In the genomic region with DNA sequence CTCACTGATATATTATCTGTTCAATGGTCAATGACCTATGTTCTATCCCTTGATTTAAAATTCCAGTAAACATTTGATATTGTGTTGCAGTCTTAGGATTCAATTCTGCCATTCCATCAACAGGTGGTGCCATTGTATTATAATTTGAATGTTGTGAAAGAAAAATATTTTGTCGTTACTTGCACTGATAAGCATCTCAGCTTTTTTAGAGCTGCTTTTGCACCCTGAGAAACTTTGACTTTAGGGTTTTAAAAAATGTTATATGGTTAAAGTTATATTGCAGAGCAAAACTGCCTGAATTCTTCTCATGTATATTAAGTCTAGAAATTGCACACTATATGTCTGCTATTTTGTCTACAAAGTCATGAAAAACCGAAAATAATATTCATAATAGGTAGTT, we compare ENCODE assay signal across 8 cellular contexts. TPM values are rescaled to one million over a fixed set of nuclear protein-coding genes. Genes with fewer than 3 reads are reported as not detected.
DNase-seq lines count a peak whose midpoint lies in the region; ATAC-seq, FAIRE-seq and TF ChIP-seq lines count a peak whose summit lies in the region.

No MANE protein-coding gene starts in this region.

- H3K4me1 ChIP-seq in K562 (replicated peaks in 1 of 2; ENCODE audit: control insufficient read depth in 2 of 2, insufficient read depth in 2 of 2, low read length in 2 of 2): peaks cover 7 to 8% of the 10 kb centered on the region in 2 experiments; a peak in 4 of 5 replicates
- no peaks in the 10 kb centered on the region for H3K4me1 ChIP-seq in liver (ENCODE audit: control insufficient read depth in 4 of 4, insufficient read depth in 4 of 4, low read length in 3 of 4)

- H3K9me3 ChIP-seq in K562 (replicated peaks; ENCODE audit: control insufficient read depth, insufficient read depth, low read depth, low read length) (no peaks in the 10 kb centered on the region), liver (ENCODE audit: control insufficient read depth in 4 of 4, low read length in 3 of 4) (no peaks in the 10 kb centered on the region)

- H2AFZ ChIP-seq in K562 (ENCODE audit: low read depth, low read length): peak overlapping the region; percentile 92; the same call in 1 of the 2 replicates

- POLR2A ChIA-PET in activated CD4-positive, alpha-beta T cell treated with anti-CD3 and anti-CD28 coated beads, Interleukin-2, amount 10 ng/mL, durations not matched to agents 7 days and 5 days (lab: Charles Lee): no interaction called here
- POLR2A ChIA-PET in K562 (lab: Yijun Ruan, JAX): no interaction called here

- no peaks in the 10 kb centered on the region for H3K79me2 ChIP-seq in K562 (ENCODE audit: control insufficient read depth, insufficient read depth, low read length)

- TF ChIP-seq RAD21 in K562 (CRISPR knock-in tag; conservative IDR thresholded peaks at IDR 0.05 in 1 of 2, IDR thresholded peaks at IDR 0.05 in 1 of 2) (peak; percentile 87), liver (IDR thresholded peaks at IDR 0.05) (peak; percentile 80)

- no peak overlapping the region for H3K9ac ChIP-seq in K562 (ENCODE audit: insufficient read depth in 1 of 2, low read depth in 2 of 2, low read length in 2 of 2)
- no peak overlapping the region for H3K9ac ChIP-seq in liver (ENCODE audit: low read depth in 1 of 2, low read length in 2 of 2)

- intact Hi-C loops in K562 (cut with micrococcal nuclease): no loop called here

- H3K9me3 Mint-ChIP-seq in activated CD4-positive, alpha-beta T cell treated with anti-CD3 and anti-CD28 coated beads, Interleukin-2, amount 10 ng/mL, durations not matched to agents 7 days and 5 days: no peaks in the 10 kb centered on the region

- no peak overlapping the region for H3K4me3 ChIP-seq in K562
- H3K4me3 ChIP-seq in liver (ENCODE audit: low read depth in 1 of 3, low read length in 3 of 3): no peak overlapping the region

- 3% methylated on average over 2 of the region's 2 CpGs for WGBS in K562 (ENCODE audit: insufficient coverage, low coverage, missing lambda C conversion rate)
- WGBS in liver: 40% methylated on average over 2 of the region's 2 CpGs

- no peaks in the 10 kb centered on the region for H3K4me1 Mint-ChIP-seq in activated CD4-positive, alpha-beta T cell treated with anti-CD3 and anti-CD28 coated beads, Interleukin-2, amount 10 ng/mL, durations not matched to agents 7 days and 5 days

- peak; percentile 21 for DNase-seq in activated CD4-positive, alpha-beta T cell treated with anti-CD3 and anti-CD28 coated beads, Interleukin-2, amount 10 ng/mL, durations not matched to agents 7 days and 5 days
- DNase-seq in activated CD4-positive, alpha-beta T cell treated with anti-CD3 and anti-CD28 coated beads for 4 hours: no peak
- DNase-seq in NAMALWA (ENCODE audit: low spot score) (peak; percentile 44), K562 (ENCODE audit: extremely low read depth in 1 of 4, low spot score in 3 of 4) (peak; percentile 40 to 49 (median 46)), amygdala (lab: John Stamatoyannopoulos, UW) (no peak), GDM1 (lab: John Stamatoyannopoulos, UW) (no peak)

- H4K20me1 ChIP-seq in K562 (replicated peaks; ENCODE audit: control insufficient read depth, insufficient read depth, low read length): no peaks in the 10 kb centered on the region

- H3K9me1 ChIP-seq in K562 (ENCODE audit: control insufficient read depth, insufficient read depth, low read length): no peaks in the 10 kb centered on the region

- H3K27me3 Mint-ChIP-seq in activated CD4-positive, alpha-beta T cell treated with anti-CD3 and anti-CD28 coated beads, Interleukin-2, amount 10 ng/mL, durations not matched to agents 7 days and 5 days: peaks cover 54% of the 10 kb centered on the region

- H3K27me3 ChIP-seq in K562 (ENCODE audit: control insufficient read depth in 2 of 2, insufficient read depth in 2 of 2, low read length in 2 of 2) (peaks cover 5 to 11% of the 10 kb centered on the region in 2 experiments; a peak in 1 of 5 replicates), liver (ENCODE audit: control insufficient read depth in 4 of 4, insufficient read depth in 4 of 4, low read length in 3 of 4) (peaks cover 0 to 2% (median 0%) of the 10 kb centered on the region in 4 donors)

- H3K27ac ChIP-seq in K562 (ENCODE audit: extremely low read depth, low read depth, low read length): no peak overlapping the region
- H3K27ac ChIP-seq in liver (ENCODE audit: low read depth in 1 of 2, low read length in 2 of 2): no peak overlapping the region

- no peak overlapping the region for H3K27ac Mint-ChIP-seq in activated CD4-positive, alpha-beta T cell treated with anti-CD3 and anti-CD28 coated beads, Interleukin-2, amount 10 ng/mL, durations not matched to agents 7 days and 5 days

- CTCF ChIA-PET in activated CD4-positive, alpha-beta T cell treated with anti-CD3 and anti-CD28 coated beads, Interleukin-2, amount 10 ng/mL, durations not matched to agents 7 days and 5 days (lab: Charles Lee): interaction anchor here (0.6 kb wide), 1 partner anchor 955 kb away, joined by 3 read pairs; no protein-coding TSS in a partner anchor
- CTCF ChIA-PET in K562 (lab: Yijun Ruan, JAX; ENCODE audit: low intra/inter-chr PET ratio): interaction anchor here (1.9 kb wide), 1 partner anchor 898 kb away, joined by 8 read pairs; no protein-coding TSS in a partner anchor

- peak; percentile 45 to 79 (median 61); a peak in 5 of 6 replicates for TF ChIP-seq CTCF in K562 (IDR thresholded peaks at IDR 0.05 in 2 of 3, conservative IDR thresholded peaks at IDR 0.05 in 1 of 3; ENCODE audit: insufficient read depth in 2 of 3, low read depth in 1 of 3, low read length in 3 of 3)
- peak; percentile 71 for TF ChIP-seq CTCF in liver (IDR thresholded peaks at IDR 0.05; ENCODE audit: low read depth, low read length, missing input control)

- in situ Hi-C loops in K562 (cut with MboI): loop anchor here (25.0 kb wide), 1 partner anchor 933 kb away; a partner anchor contains a TSS

- no peak overlapping the region for H3K4me2 ChIP-seq in K562 (ENCODE audit: insufficient read depth, low read length)

- H3K36me3 Mint-ChIP-seq in activated CD4-positive, alpha-beta T cell treated with anti-CD3 and anti-CD28 coated beads, Interleukin-2, amount 10 ng/mL, durations not matched to agents 7 days and 5 days (ENCODE audit: low read depth): no peaks in the 10 kb centered on the region

- no peak for TF ChIP-seq EP300 in K562 (IDR thresholded peaks at IDR 0.05; ENCODE audit: low read length)

- H3K4me3 Mint-ChIP-seq in activated CD4-positive, alpha-beta T cell treated with anti-CD3 and anti-CD28 coated beads, Interleukin-2, amount 10 ng/mL, durations not matched to agents 7 days and 5 days: no peak overlapping the region

- TF ChIP-seq POLR2A in K562 (conservative IDR thresholded peaks at IDR 0.05): no peak

- ATAC-seq in K562: peak; percentile 74
- ATAC-seq in HG03460 (IDR thresholded peaks at IDR 0.05; ENCODE audit: unreplicated experiment): no peak

- peak; percentile 57 for FAIRE-seq in K562 (lab: Jason Lieb, UNC)

- no peaks in the 10 kb centered on the region for H3K36me3 ChIP-seq in K562 (ENCODE audit: control insufficient read depth, insufficient read depth, low read length)
- H3K36me3 ChIP-seq in liver (ENCODE audit: control insufficient read depth in 4 of 4, insufficient read depth in 3 of 4, low read depth in 1 of 4, low read length in 3 of 4): no peaks in the 10 kb centered on the region

- no TSS peak for BruUV-seq in K562 (replicated peaks; lab: Mats Ljungman, UMichigan)

TF ChIP-seq in liver, 16 proteins besides CTCF, POLR2A, EP300 and RAD21:
- TF ChIP-seq FOXA1 (IDR thresholded peaks at IDR 0.05) (no peak), RXRA (IDR thresholded peaks at IDR 0.05) (peak; percentile 9 to 15)

RNA-seq across cellular contexts. Expression of a gene that starts 18.8 kb away (rescaled TPM):
- 10 to 100 TPM; 22.3 to 26.0 TPM for total RNA-seq in activated CD4-positive, alpha-beta T cell treated with anti-CD3 and anti-CD28 coated beads, Interleukin-2, amount 10 ng/mL, durations not matched to agents 7 days and 5 days
- total RNA-seq in K562 (2011; cell fraction: chromatin; rRNA removed; ENCODE audit: low replicate concordance): 13.0 and 53.9 TPM in 2 replicates
- total RNA-seq in K562 (2011; cell fraction: nucleolus; rRNA removed): 7.5 and 9.9 TPM in 2 replicates
- 25.6 and 40.0 TPM in 2 replicates for total RNA-seq in K562 (2011; cell fraction: nucleoplasm; rRNA removed)
- total RNA-seq in K562 (2014; rRNA removed): 11.7 and 14.0 TPM in 2 replicates
- 29.1 and 33.9 TPM in 2 replicates for total RNA-seq in K562 (2014; rRNA removed; fragmentation: Illumina TruSeq; extraction: Trizol)
- 28.8 and 29.5 TPM in 2 replicates for total RNA-seq in K562 (2015; rRNA removed; fragmentation: Illumina TruSeq; extraction: Trizol)
- total RNA-seq in K562 (2021): 22.0 and 23.0 TPM in 2 replicates
- 17.1 and 18.3 TPM in 2 replicates for polyA plus RNA-seq in K562 (2011; rRNA removed)
- 2.9 and 6.9 TPM in 2 replicates for polyA plus RNA-seq in K562 (2011; cell fraction: cytosol; rRNA removed)
- polyA plus RNA-seq in K562 (2011; cell fraction: nucleus; rRNA removed): 17.9 and 29.3 TPM in 2 replicates
- polyA plus RNA-seq in K562 (2012): 16.7 and 29.5 TPM in 2 replicates
- polyA plus RNA-seq in K562 (2014; fragmentation: Illumina TruSeq; extraction: Trizol): 21.3 and 23.6 TPM in 2 replicates
- polyA plus RNA-seq in K562 (2014; fragmentation: Nextera tagmentation; extraction: Ambion mirVana): 10 to 100 TPM; 34.2 to 35.9 TPM
- polyA plus RNA-seq in K562 (2014; rRNA removed): 14.7 and 19.2 TPM in 2 replicates
- polyA minus RNA-seq in K562 (2011; rRNA and poly(A)+ RNA removed): 24.1 and 28.4 TPM in 2 replicates
- 9.4 and 10.1 TPM in 2 replicates for polyA minus RNA-seq in K562 (2011; cell fraction: cytosol; rRNA and poly(A)+ RNA removed)
- 29.1 and 59.8 TPM in 2 replicates for polyA minus RNA-seq in K562 (2011; cell fraction: nucleus; rRNA and poly(A)+ RNA removed)
- total RNA-seq in liver: 10 to 100 TPM; 11.7 to 16.1 TPM
- polyA plus RNA-seq in liver: 10 to 100 TPM in 1 of 2 donors, 1 to 10 TPM in 1; 6.5 to 12.9 TPM

Comparison
In these comparisons a context has a peak if more than half of its experiments do, and no peak if none do; other contexts are left out.
1. DNase-seq: peak in activated CD4-positive, alpha-beta T cell treated with anti-CD3 and anti-CD28 coated beads, Interleukin-2, amount 10 ng/mL, durations not matched to agents 7 days and 5 days (single experiment), NAMALWA (single experiment) and K562 (4 of 4); none in activated CD4-positive, alpha-beta T cell treated with anti-CD3 and anti-CD28 coated beads for 4 hours (0 of 2), amygdala (0 of 56) and GDM1 (single experiment).